In the genomic region with DNA sequence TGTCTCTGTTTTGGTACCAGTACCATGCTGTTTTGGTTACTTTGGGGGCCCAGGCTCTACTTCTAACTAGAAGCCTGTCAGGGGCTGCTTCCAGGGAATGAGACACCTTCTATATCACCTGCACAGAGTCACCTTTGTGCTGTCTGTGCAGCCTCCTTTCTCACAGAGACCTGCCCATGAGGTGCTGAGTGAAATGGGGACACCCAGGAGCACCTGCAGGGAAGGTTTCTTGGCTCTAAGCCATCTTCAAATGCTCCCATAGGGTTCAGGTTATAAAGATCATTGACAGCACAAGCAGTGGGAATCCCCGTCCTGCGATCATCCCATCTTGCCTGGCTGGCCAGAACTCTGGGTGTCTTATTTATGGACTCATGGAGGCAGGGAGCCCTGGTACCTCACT, we compare ENCODE assay signal across 19 cellular contexts. TPM values are rescaled to one million over a fixed set of nuclear protein-coding genes. Genes with fewer than 3 reads are reported as not detected.
"Had no signal": no experiment of that assay in that cellular context is flagged by ENCODE, and none has a peak within 500 bp of the region (broad histone marks: within the 10 kb centered on the region; RNA-seq: fewer than 3 reads in every experiment).

No MANE protein-coding gene starts in this region.

- H3K9me3 ChIP-seq: heart left ventricle, mucosa of descending colon, neutrophil, sigmoid colon, stomach, thoracic aorta, transverse colon had no signal

- H3K4me3 Mint-ChIP-seq: endodermal cell; naive thymus-derived CD8-positive, alpha-beta T cell; stimulated activated naive B cell treated with anti-CD40 and anti-IgM and Interleukin-4, amounts not matched to agents 10 μg/mL and 1 μg/mL and 100 μg/mL, for 72 hours had no signal

- ATAC-seq: heart left ventricle; left colon; mucosa of descending colon; naive thymus-derived CD8-positive, alpha-beta T cell; stimulated activated naive B cell treated with anti-CD40 and anti-IgM and Interleukin-4, amounts not matched to agents 10 μg/mL and 1 μg/mL and 100 μg/mL, for 72 hours had no signal

- H3K27me3 Mint-ChIP-seq: naive thymus-derived CD8-positive, alpha-beta T cell had no signal

- H3K27ac ChIP-seq: heart left ventricle, neutrophil, sigmoid colon, skin epidermis, stomach, thoracic aorta, transverse colon had no signal

- H3K9me3 Mint-ChIP-seq: endodermal cell had no signal

- DNase-seq: dermis blood vessel endothelial cell; effector CD4-positive, alpha-beta T cell; endodermal cell; heart left ventricle; hippocampal formation; left colon; mammary epithelial cell; mucosa of descending colon; naive thymus-derived CD8-positive, alpha-beta T cell; sigmoid colon; stimulated activated CD4-positive, alpha-beta T cell treated with anti-CD3 and anti-CD28 coated beads, Interleukin-2, amount 100 ng/mL, for 24 hours; stimulated activated CD4-positive, alpha-beta T cell treated with anti-CD3 and anti-CD28 coated beads, Interleukin-4, amount 100 ng/mL, for 4 hours; stimulated activated naive B cell treated with anti-CD40 and anti-IgM and Interleukin-4, amounts not matched to agents 10 μg/mL and 1 μg/mL and 100 μg/mL, for 72 hours; stomach; substantia nigra; transverse colon had no signal

- H3K36me3 Mint-ChIP-seq: naive thymus-derived CD8-positive, alpha-beta T cell had no signal

- H3K36me3 ChIP-seq: heart left ventricle, neutrophil, sigmoid colon, stomach, thoracic aorta, transverse colon had no signal

- H3K4me1 Mint-ChIP-seq: endodermal cell had no signal

- H3K4me1 ChIP-seq: sigmoid colon had no signal

- H3K27me3 ChIP-seq: heart left ventricle, neutrophil, sigmoid colon, stomach, transverse colon had no signal

- H3K27ac Mint-ChIP-seq: endodermal cell; naive thymus-derived CD8-positive, alpha-beta T cell; stimulated activated naive B cell treated with anti-CD40 and anti-IgM and Interleukin-4, amounts not matched to agents 10 μg/mL and 1 μg/mL and 100 μg/mL, for 72 hours had no signal

- H3K4me3 ChIP-seq: heart left ventricle, mucosa of descending colon, sigmoid colon, skin epidermis, stomach, thoracic aorta, transverse colon had no signal

RNA-seq across cellular contexts. Expression of gene GABRR2, which starts 19.1 kb away (rescaled TPM):
- polyA plus RNA-seq: mammary epithelial cell; naive thymus-derived CD8-positive, alpha-beta T cell had no signal
